16 cellular contexts compared by ENCODE assay signal in genomic region chr16:87707714-87708113, GRCh38.
"Had no signal": no experiment of that assay in that cellular context is flagged by ENCODE, and none has a peak within 500 bp of the region (broad histone marks: within the 10 kb centered on the region; RNA-seq: fewer than 3 reads in every experiment).

No MANE protein-coding gene starts in this region.

- DNase-seq: effector CD4-positive, alpha-beta T cell; foreskin melanocyte; head of caudate nucleus; hippocampal formation; kidney glomerular epithelial cell; mucosa of descending colon; natural killer cell; occipital lobe; small intestine; stimulated activated CD4-positive, alpha-beta T cell treated with anti-CD3 and anti-CD28 coated beads, Interleukin-12 subunit alpha, Interleukin-12 subunit beta, amount 100 ng/mL, for 4 hours; stimulated activated naive CD4-positive, alpha-beta T cell treated with Interleukin-2 at 50 U/mL for 16 hours; trophoblast cell had no signal

- H3K27me3 ChIP-seq: pancreas had no signal

- H3K27ac ChIP-seq: coronary artery, pancreas had no signal

- H3K4me1 ChIP-seq: pancreas had no signal

- ATAC-seq: mucosa of descending colon, pancreas, right cardiac atrium had no signal

- H3K27ac Mint-ChIP-seq: progenitor cell of endocrine pancreas had no signal

- H3K9me3 ChIP-seq: mucosa of descending colon, pancreas had no signal

- H3K4me3 Mint-ChIP-seq: natural killer cell had no signal

- H3K9me3 Mint-ChIP-seq: natural killer cell had no signal

- H3K4me3 ChIP-seq: coronary artery, mucosa of descending colon, pancreas had no signal

- H3K36me3 Mint-ChIP-seq: natural killer cell had no signal
